ENCODE assay signal across 21 cellular contexts in genomic region chrX:12210921-12211320, GRCh38.
DNase-seq lines count a peak whose midpoint lies in the region; ATAC-seq, FAIRE-seq and TF ChIP-seq lines count a peak whose summit lies in the region.
"Had no signal": no experiment of that assay in that cellular context is flagged by ENCODE, and none has a peak within 500 bp of the region (broad histone marks: within the 10 kb centered on the region; RNA-seq: fewer than 3 reads in every experiment).

No MANE protein-coding gene starts in this region.

- H3K36me3 ChIP-seq in A673 (ENCODE audit: insufficient read depth, low read length, poor library complexity, severe bottlenecking) = no peaks in the 10 kb centered on the region
- no peaks in the 10 kb centered on the region for H3K36me3 ChIP-seq in astrocyte (ENCODE audit: insufficient read depth, low read length)
- no peaks in the 10 kb centered on the region for H3K36me3 ChIP-seq in kidney (ENCODE audit: control insufficient read depth in 1 of 2, insufficient read depth in 2 of 2, low read length in 2 of 2)
- no peaks in the 10 kb centered on the region for H3K36me3 ChIP-seq in HepG2 (replicated peaks in 1 of 2; ENCODE audit: control insufficient read depth in 1 of 2, insufficient read depth in 2 of 2, low read length in 2 of 2)
- H3K36me3 ChIP-seq: colonic mucosa, Peyer's patch had no signal

- H3K9me3 ChIP-seq in A673 (ENCODE audit: low read depth, low read length, poor library complexity, severe bottlenecking) = no peaks in the 10 kb centered on the region
- no peaks in the 10 kb centered on the region for H3K9me3 ChIP-seq in astrocyte (ENCODE audit: insufficient read depth, low read depth, low read length)
- H3K9me3 ChIP-seq in kidney (ENCODE audit: control insufficient read depth in 1 of 2, low read length in 2 of 2) = no peaks in the 10 kb centered on the region
- no peaks in the 10 kb centered on the region for H3K9me3 ChIP-seq in HepG2 (ENCODE audit: low read length)
- H3K9me3 ChIP-seq: colonic mucosa, Peyer's patch had no signal

- H3K4me3 Mint-ChIP-seq in astrocyte (ENCODE audit: unreplicated experiment) (no peak overlapping the region), endothelial cell (ENCODE audit: unreplicated experiment) (no peak overlapping the region)
- H3K4me3 Mint-ChIP-seq: activated naive CD8-positive, alpha-beta T cell treated with anti-CD3 and anti-CD28 coated beads, Interleukin-2, amount 10 ng/mL, durations not matched to agents 7 days and 5 days; stimulated activated naive CD8-positive, alpha-beta T cell treated with anti-CD3 and anti-CD28 coated beads, Interleukin-15, Interleukin-2, amounts not matched to agents 100 ng/mL and 50 ng/mL, for 24 hours had no signal

- no peak overlapping the region for H2AFZ ChIP-seq in astrocyte (ENCODE audit: low read depth, low read length)
- H2AFZ ChIP-seq in HepG2 (ENCODE audit: low read length) = no peak overlapping the region

- H3K36me3 Mint-ChIP-seq in astrocyte (ENCODE audit: low read depth, unreplicated experiment) (no peaks in the 10 kb centered on the region), endothelial cell (ENCODE audit: low read depth, unreplicated experiment) (no peaks in the 10 kb centered on the region)
- H3K36me3 Mint-ChIP-seq: activated naive CD8-positive, alpha-beta T cell treated with anti-CD3 and anti-CD28 coated beads, Interleukin-2, amount 10 ng/mL, durations not matched to agents 7 days and 5 days had no signal

- peak; percentile 0 for DNase-seq in A673 (ENCODE audit: low spot score)
- DNase-seq in HS-5 (ENCODE audit: low read depth) = peak; percentile 15
- peak; percentile 13 for DNase-seq in astrocyte (ENCODE audit: low read depth)
- no peak for DNase-seq in kidney
- no peak for DNase-seq in endothelial cell (ENCODE audit: low spot score)
- DNase-seq in HepG2 (ENCODE audit: low spot score) = no peak
- no peak for DNase-seq in HT-29 (ENCODE audit: low spot score)
- no peak for DNase-seq in GM13976 (ENCODE audit: low spot score)
- DNase-seq: activated CD4-positive, alpha-beta T cell treated with anti-CD3 and anti-CD28 coated beads for 48 hours; activated naive CD8-positive, alpha-beta T cell treated with anti-CD3 and anti-CD28 coated beads, Interleukin-2, amount 10 ng/mL, durations not matched to agents 7 days and 5 days; colonic mucosa; DMS153; erythroblast; H7; Karpas-422; mesendoderm; NCI-H2081 treated with DMSO at 0.1 percent for 48 hours; NCI-H748 treated with DMSO at 0.1 percent for 48 hours; Peyer's patch; small intestine had no signal

- intact Hi-C loops in A673 (cut with micrococcal nuclease; ENCODE audit: unreplicated experiment) (no loop called here), kidney (cut with DNase I) (no loop called here), HepG2 (cut with micrococcal nuclease; ENCODE audit: unreplicated experiment) (no loop called here)

- H3K79me2 ChIP-seq in astrocyte (ENCODE audit: insufficient read depth, low read length) (no peaks in the 10 kb centered on the region), HepG2 (ENCODE audit: insufficient read depth, low read length) (no peaks in the 10 kb centered on the region)

- H3K27ac ChIP-seq in A673 (ENCODE audit: low read depth, low read length, poor library complexity, severe bottlenecking) (no peak overlapping the region), astrocyte (ENCODE audit: low read depth, low read length) (peak overlapping the region; percentile 65), kidney (ENCODE audit: low read depth in 2 of 2, low read length in 2 of 2) (no peak overlapping the region), HepG2 (ENCODE audit: extremely low read length, insufficient read depth, low read length) (no peak overlapping the region)
- H3K27ac ChIP-seq: colonic mucosa, Peyer's patch had no signal

- H3K4me1 Mint-ChIP-seq in astrocyte (ENCODE audit: low read depth, unreplicated experiment) (peaks cover 12% of the 10 kb centered on the region), endothelial cell (ENCODE audit: unreplicated experiment) (no peaks in the 10 kb centered on the region)
- H3K4me1 Mint-ChIP-seq: activated naive CD8-positive, alpha-beta T cell treated with anti-CD3 and anti-CD28 coated beads, Interleukin-2, amount 10 ng/mL, durations not matched to agents 7 days and 5 days had no signal

- FAIRE-seq in astrocyte (lab: Jason Lieb, UNC) = peak; percentile 97
- peak; percentile 29 for FAIRE-seq in kidney (lab: Jason Lieb, UNC)
- FAIRE-seq in HepG2 (lab: Jason Lieb, UNC) = no peak
- FAIRE-seq: small intestine had no signal

- H3K9me3 Mint-ChIP-seq in astrocyte (ENCODE audit: unreplicated experiment) (no peaks in the 10 kb centered on the region), endothelial cell (ENCODE audit: unreplicated experiment) (no peaks in the 10 kb centered on the region)
- H3K9me3 Mint-ChIP-seq: activated naive CD8-positive, alpha-beta T cell treated with anti-CD3 and anti-CD28 coated beads, Interleukin-2, amount 10 ng/mL, durations not matched to agents 7 days and 5 days; stimulated activated naive CD8-positive, alpha-beta T cell treated with anti-CD3 and anti-CD28 coated beads, Interleukin-15, Interleukin-2, amounts not matched to agents 100 ng/mL and 50 ng/mL, for 24 hours had no signal

- ATAC-seq in HepG2 = no peak

- no peak for TF ChIP-seq POLR2A in HepG2 (IDR thresholded peaks at IDR 0.05; ENCODE audit: insufficient read depth in 1 of 2, low read depth in 2 of 2, low read length in 2 of 2)

- H3K27ac Mint-ChIP-seq in astrocyte (ENCODE audit: unreplicated experiment) = peak overlapping the region; percentile 63
- no peak overlapping the region for H3K27ac Mint-ChIP-seq in endothelial cell (ENCODE audit: unreplicated experiment)
- H3K27ac Mint-ChIP-seq: activated naive CD8-positive, alpha-beta T cell treated with anti-CD3 and anti-CD28 coated beads, Interleukin-2, amount 10 ng/mL, durations not matched to agents 7 days and 5 days; stimulated activated naive CD8-positive, alpha-beta T cell treated with anti-CD3 and anti-CD28 coated beads, Interleukin-15, Interleukin-2, amounts not matched to agents 100 ng/mL and 50 ng/mL, for 24 hours had no signal

- H3K4me1 ChIP-seq in A673 (ENCODE audit: insufficient read depth, low read length, poor library complexity, severe bottlenecking) (no peaks in the 10 kb centered on the region), astrocyte (ENCODE audit: insufficient read depth, low read length) (peaks cover 2% of the 10 kb centered on the region), kidney (ENCODE audit: control insufficient read depth in 1 of 2, insufficient read depth in 1 of 2, low read depth in 1 of 2, low read length in 2 of 2) (no peaks in the 10 kb centered on the region), HepG2 (ENCODE audit: insufficient read depth, low read length) (no peaks in the 10 kb centered on the region)
- H3K4me1 ChIP-seq: colonic mucosa, Peyer's patch had no signal

- TF ChIP-seq RAD21 in HepG2 (CRISPR knock-in tag; IDR thresholded peaks at IDR 0.05) = no peak

- H3K9ac ChIP-seq in astrocyte (ENCODE audit: low read length) (peak overlapping the region; percentile 40), kidney (ENCODE audit: low read length in 2 of 2) (no peak overlapping the region), HepG2 (ENCODE audit: insufficient read depth, low read depth, low read length) (no peak overlapping the region)

- peak overlapping the region; percentile 77 for H3K4me2 ChIP-seq in astrocyte (ENCODE audit: low read length)
- H3K4me2 ChIP-seq in HepG2 (ENCODE audit: low read depth, low read length) = no peak overlapping the region

- no peak overlapping the region for H3K4me3 ChIP-seq in A673 (ENCODE audit: low read depth, low read length, poor library complexity, severe bottlenecking)
- H3K4me3 ChIP-seq in astrocyte (ENCODE audit: insufficient read depth, low read depth, low read length) = peak overlapping the region; percentile 24
- H3K4me3 ChIP-seq in kidney (ENCODE audit: low read length in 2 of 2) = no peak overlapping the region
- H3K4me3 ChIP-seq in HepG2 (replicated peaks in 1 of 3; ENCODE audit: insufficient read depth in 1 of 3, low read depth in 2 of 3, low read length in 3 of 3) = no peak overlapping the region
- H3K4me3 ChIP-seq: colonic mucosa, Peyer's patch had no signal

- no peaks in the 10 kb centered on the region for H4K20me1 ChIP-seq in astrocyte (ENCODE audit: insufficient read depth, low read length)
- H4K20me1 ChIP-seq in HepG2 (ENCODE audit: insufficient read depth, low read length) = no peaks in the 10 kb centered on the region

- CTCF ChIA-PET in A673 (lab: Charles Lee) (no interaction called here), HepG2 (lab: Yijun Ruan, JAX; ENCODE audit: low intra/inter-chr PET ratio, low total read pairs) (no interaction called here)

- POLR2A ChIA-PET in A673 (lab: Charles Lee; ENCODE audit: low non-redundant PET) (no interaction called here), HepG2 (lab: Yijun Ruan, JAX) (no interaction called here)

- in situ Hi-C loops in HepG2 (cut with HindIII; ENCODE audit: extremely low pct_ligation_motif_present, low pct_unique_long_range_greater_than_20kb) (no loop called here), GM13976 (cut with MboI; ENCODE audit: low sequenced_read_pairs, unreplicated experiment) (no loop called here)

- peaks cover 15% of the 10 kb centered on the region for H3K27me3 ChIP-seq in A673 (replicated peaks; ENCODE audit: insufficient read depth, low read depth, low read length, poor library complexity)
- no peaks in the 10 kb centered on the region for H3K27me3 ChIP-seq in astrocyte (ENCODE audit: insufficient read depth, low read length)
- no peaks in the 10 kb centered on the region for H3K27me3 ChIP-seq in HepG2 (ENCODE audit: control insufficient read depth in 1 of 2, insufficient read depth in 2 of 2, low read length in 2 of 2)
- H3K27me3 ChIP-seq: colonic mucosa, Peyer's patch had no signal

- WGBS in HepG2 (ENCODE audit: low lambda C conversion rate) = 0% methylated on average over 3 of the region's 3 CpGs

- no peaks in the 10 kb centered on the region for H3K27me3 Mint-ChIP-seq in astrocyte (ENCODE audit: low read depth, unreplicated experiment)
- H3K27me3 Mint-ChIP-seq in endothelial cell (ENCODE audit: unreplicated experiment) = no peaks in the 10 kb centered on the region
- H3K27me3 Mint-ChIP-seq: activated naive CD8-positive, alpha-beta T cell treated with anti-CD3 and anti-CD28 coated beads, Interleukin-2, amount 10 ng/mL, durations not matched to agents 7 days and 5 days; stimulated activated naive CD8-positive, alpha-beta T cell treated with anti-CD3 and anti-CD28 coated beads, Interleukin-15, Interleukin-2, amounts not matched to agents 100 ng/mL and 50 ng/mL, for 24 hours had no signal

- TF ChIP-seq EP300 in HepG2 (IDR thresholded peaks at IDR 0.05; ENCODE audit: low read depth in 2 of 2, low read length in 2 of 2) = no peak
- TF ChIP-seq EP300 in HepG2 (CRISPR knock-in tag; IDR thresholded peaks at IDR 0.05; ENCODE audit: borderline replicate concordance) = no peak

- BruUV-seq in A673 (replicated peaks; lab: Mats Ljungman, UMichigan) = no TSS peak
- BruUV-seq in HepG2 (replicated peaks; lab: Mats Ljungman, UMichigan) = no TSS peak

- TF ChIP-seq CTCF in A673 (conservative IDR thresholded peaks at IDR 0.05; ENCODE audit: low read depth, low read length) (no peak), astrocyte (IDR thresholded peaks at IDR 0.05; ENCODE audit: insufficient read depth, low read depth, low read length) (no peak), kidney (IDR thresholded peaks at IDR 0.05; ENCODE audit: borderline replicate concordance, extremely low read depth, insufficient read depth) (no peak), endothelial cell (IDR thresholded peaks at IDR 0.05; ENCODE audit: unreplicated experiment) (no peak), HepG2 (CRISPR knock-in tag; IDR thresholded peaks at IDR 0.05) (no peak), GM13976 (IDR thresholded peaks at IDR 0.05; ENCODE audit: borderline replicate concordance, control extremely low read depth, extremely low read depth, insufficient read depth, missing control alignments) (no peak)

Comparison
In these comparisons a context has a peak if more than half of its experiments do, and no peak if none do; other contexts are left out.
1. DNase-seq: peak in A673 (single experiment), HS-5 (single experiment) and astrocyte (single experiment); none in kidney (single experiment), endothelial cell (single experiment), HepG2 (single experiment), HT-29 (single experiment) and GM13976 (single experiment).